In the genomic region with DNA sequence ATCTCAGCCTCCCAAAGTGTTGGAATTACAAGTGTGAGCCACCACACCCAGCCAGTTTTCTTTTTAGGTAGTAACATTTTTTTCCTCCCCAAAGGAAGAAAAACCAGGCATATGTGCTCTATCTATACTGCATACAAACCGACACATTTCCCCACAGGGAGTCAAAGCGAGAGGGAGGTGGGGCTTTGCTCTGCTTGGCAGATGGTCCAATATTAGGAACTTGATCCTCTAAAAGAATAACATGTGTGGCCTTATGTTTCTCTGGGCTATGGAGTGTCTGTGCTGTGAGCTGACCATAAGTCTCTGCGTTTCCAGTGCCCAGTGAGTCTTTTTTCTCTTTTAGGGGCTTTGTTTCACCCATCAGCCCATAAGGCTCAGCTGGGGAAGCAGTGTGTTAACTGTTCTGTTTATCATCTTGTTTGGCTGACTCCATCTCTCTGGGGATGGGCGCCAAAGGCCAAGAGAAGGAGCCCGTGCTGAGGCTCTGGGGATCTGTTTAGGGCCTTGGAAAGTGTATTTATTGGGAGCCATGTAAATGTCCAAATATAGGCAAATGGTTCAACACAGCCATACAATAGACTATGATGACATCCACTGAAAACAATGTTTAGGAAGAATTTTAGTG, we compare ENCODE assay signal across 1 cellular context.
TF ChIP-seq lines count a peak whose summit lies in the region.

No MANE protein-coding gene starts in this region.

TF ChIP-seq in IMR-90, 13 proteins besides CTCF, POLR2A, EP300 and RAD21:
- no peak for TF ChIP-seq SMC3 (IDR thresholded peaks at IDR 0.05; ENCODE audit: low read depth, low read length)
- no peak for TF ChIP-seq MAZ (IDR thresholded peaks at IDR 0.05; ENCODE audit: borderline replicate concordance, low read depth, low read length)
- TF ChIP-seq, protein P1, sequence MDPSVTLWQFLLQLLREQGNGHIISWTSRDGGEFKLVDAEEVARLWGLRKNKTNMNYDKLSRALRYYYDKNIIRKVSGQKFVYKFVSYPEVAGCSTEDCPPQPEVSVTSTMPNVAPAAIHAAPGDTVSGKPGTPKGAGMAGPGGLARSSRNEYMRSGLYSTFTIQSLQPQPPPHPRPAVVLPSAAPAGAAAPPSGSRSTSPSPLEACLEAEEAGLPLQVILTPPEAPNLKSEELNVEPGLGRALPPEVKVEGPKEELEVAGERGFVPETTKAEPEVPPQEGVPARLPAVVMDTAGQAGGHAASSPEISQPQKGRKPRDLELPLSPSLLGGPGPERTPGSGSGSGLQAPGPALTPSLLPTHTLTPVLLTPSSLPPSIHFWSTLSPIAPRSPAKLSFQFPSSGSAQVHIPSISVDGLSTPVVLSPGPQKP (IDR thresholded peaks at IDR 0.05; ENCODE audit: borderline replicate concordance, low read depth, low read length) = no peak
- TF ChIP-seq RCOR1 (IDR thresholded peaks at IDR 0.05; ENCODE audit: insufficient replicate concordance, low read length) = no peak
- no peak for TF ChIP-seq FOS (IDR thresholded peaks at IDR 0.05; ENCODE audit: low read depth, low read length)
- TF ChIP-seq MXI1 (IDR thresholded peaks at IDR 0.05; ENCODE audit: borderline replicate concordance, low read depth, low read length) = no peak
- no peak for TF ChIP-seq NFE2L2 (IDR thresholded peaks at IDR 0.05; ENCODE audit: low read depth, low read length)
- TF ChIP-seq, protein P2, sequence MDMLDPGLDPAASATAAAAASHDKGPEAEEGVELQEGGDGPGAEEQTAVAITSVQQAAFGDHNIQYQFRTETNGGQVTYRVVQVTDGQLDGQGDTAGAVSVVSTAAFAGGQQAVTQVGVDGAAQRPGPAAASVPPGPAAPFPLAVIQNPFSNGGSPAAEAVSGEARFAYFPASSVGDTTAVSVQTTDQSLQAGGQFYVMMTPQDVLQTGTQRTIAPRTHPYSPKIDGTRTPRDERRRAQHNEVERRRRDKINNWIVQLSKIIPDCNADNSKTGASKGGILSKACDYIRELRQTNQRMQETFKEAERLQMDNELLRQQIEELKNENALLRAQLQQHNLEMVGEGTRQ (IDR thresholded peaks at IDR 0.05; ENCODE audit: low read depth, low read length) = no peak
- TF ChIP-seq CHD1 (IDR thresholded peaks at IDR 0.05; ENCODE audit: low read depth, low read length) = no peak
- TF ChIP-seq BHLHE40 (IDR thresholded peaks at IDR 0.05; ENCODE audit: low read depth, low read length) = no peak
- TF ChIP-seq CEBPB (IDR thresholded peaks at IDR 0.05; ENCODE audit: low read depth, low read length) = no peak
- TF ChIP-seq MAFK (IDR thresholded peaks at IDR 0.05; ENCODE audit: low read depth, low read length) = no peak
- no peak for TF ChIP-seq RFX5 (IDR thresholded peaks at IDR 0.05; ENCODE audit: low read depth, low read length)
TF ChIP-seq in IMR-90: peak in this region for 0.
